Comparison of ENCODE assay signal across 10 cellular contexts in the genomic region with DNA sequence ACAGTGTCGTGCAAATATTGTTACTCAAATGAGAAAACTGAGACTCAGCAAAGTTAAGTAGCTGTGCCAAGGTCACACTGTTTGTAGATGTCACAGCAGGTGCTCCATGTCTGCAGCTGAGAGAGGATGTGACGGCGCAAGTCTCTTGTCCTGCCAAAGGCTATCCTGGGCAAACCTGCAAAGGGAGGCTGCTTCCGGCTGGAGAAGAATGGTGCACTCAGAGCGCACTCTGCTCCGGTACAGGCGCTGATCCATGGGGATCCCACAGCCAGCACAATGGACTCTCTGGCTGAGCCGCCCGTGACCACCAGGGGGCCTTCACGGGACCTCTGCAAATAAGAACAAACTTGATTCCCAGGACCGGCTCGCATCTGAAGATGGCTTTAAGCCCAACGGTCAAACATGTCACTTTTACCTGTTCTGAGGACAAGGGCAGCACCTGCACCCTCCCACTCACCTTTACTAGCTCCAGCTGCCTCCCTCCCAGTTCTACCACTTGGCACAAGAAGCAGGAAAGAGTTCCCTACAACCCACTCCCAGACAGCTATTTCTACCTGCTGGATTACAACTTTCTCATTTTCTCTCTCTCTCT. TPM values are rescaled to one million over a fixed set of nuclear protein-coding genes. Genes with fewer than 3 reads are reported as not detected.
DNase-seq lines count a peak whose midpoint lies in the region; ATAC-seq and TF ChIP-seq lines count a peak whose summit lies in the region.
"Had no signal": no experiment of that assay in that cellular context is flagged by ENCODE, and none has a peak within 500 bp of the region (broad histone marks: within the 10 kb centered on the region; RNA-seq: fewer than 3 reads in every experiment).

No MANE protein-coding gene starts in this region.

- in situ Hi-C loops in HAP-1 (cut with MboI; ENCODE audit: low sequenced_read_pairs) = loop anchor here (10.0 kb wide), 1 partner anchor 145 kb away; a partner anchor contains a TSS

- H3K9me3 ChIP-seq in HAP-1 = no peaks in the 10 kb centered on the region

- H3K4me3 ChIP-seq in HAP-1 = no peak overlapping the region
- H3K4me3 ChIP-seq: skin epidermis had no signal

- peak; percentile 49 to 61 for ATAC-seq in natural killer cell treated with Interleukin-12 subunit alpha and Interleukin-12 subunit beta and Interleukin-15 and Interleukin-18, amount 100 ng/mL, for 72 hours
- no peak for ATAC-seq in GM21717 (IDR thresholded peaks at IDR 0.05; ENCODE audit: unreplicated experiment)

- no peaks in the 10 kb centered on the region for H3K36me3 ChIP-seq in HAP-1 (replicated peaks)

- no peaks in the 10 kb centered on the region for H3K9me3 Mint-ChIP-seq in natural killer cell treated with Interleukin-12 subunit alpha and Interleukin-12 subunit beta and Interleukin-15 and Interleukin-18, amount 100 ng/mL, for 72 hours

- DNase-seq in HAP-1 (ENCODE audit: low spot score in 2 of 2) (peak; percentile 32 to 78), NCI-H510A (lab: John Stamatoyannopoulos, UW) (peak; percentile 82), activated T-cell treated with anti-CD3 and anti-CD28 coated beads for 1 hour (ENCODE audit: low read depth) (peak; percentile 36), fibroblast of gingiva (ENCODE audit: low read depth) (peak; percentile 57), stromal cell of bone marrow (ENCODE audit: low read depth) (peak; percentile 44)
- DNase-seq in natural killer cell treated with Interleukin-12 subunit alpha and Interleukin-12 subunit beta and Interleukin-15 and Interleukin-18, amount 100 ng/mL, for 72 hours (ENCODE audit: low spot score) = no peak

- H3K27me3 Mint-ChIP-seq in natural killer cell treated with Interleukin-12 subunit alpha and Interleukin-12 subunit beta and Interleukin-15 and Interleukin-18, amount 100 ng/mL, for 72 hours = peaks cover 5 to 13% of the 10 kb centered on the region in 2 donors

- peaks cover 4% of the 10 kb centered on the region; the same call in 1 of the 2 replicates for H3K27me3 ChIP-seq in HAP-1 (ENCODE audit: low read depth)

- H3K4me1 ChIP-seq in HAP-1 = peaks cover 4% of the 10 kb centered on the region; the same call in 1 of the 2 replicates

- no peaks in the 10 kb centered on the region for H3K36me3 Mint-ChIP-seq in natural killer cell treated with Interleukin-12 subunit alpha and Interleukin-12 subunit beta and Interleukin-15 and Interleukin-18, amount 100 ng/mL, for 72 hours

- H3K4me3 Mint-ChIP-seq in natural killer cell treated with Interleukin-12 subunit alpha and Interleukin-12 subunit beta and Interleukin-15 and Interleukin-18, amount 100 ng/mL, for 72 hours = no peak overlapping the region

- peak overlapping the region; percentile 39 for H3K27ac ChIP-seq in C4-2B
- H3K27ac ChIP-seq: HL-60, skin epidermis had no signal

- H3K27ac Mint-ChIP-seq in natural killer cell treated with Interleukin-12 subunit alpha and Interleukin-12 subunit beta and Interleukin-15 and Interleukin-18, amount 100 ng/mL, for 72 hours = no peak overlapping the region

- peak; percentile 96 for TF ChIP-seq CTCF in C4-2B (conservative IDR thresholded peaks at IDR 0.05)

- H3K4me1 Mint-ChIP-seq in natural killer cell treated with Interleukin-12 subunit alpha and Interleukin-12 subunit beta and Interleukin-15 and Interleukin-18, amount 100 ng/mL, for 72 hours (ENCODE audit: low read depth in 2 of 2) = peaks cover 0 to 3% of the 10 kb centered on the region in 2 donors

RNA-seq across cellular contexts. Expression of a gene that starts 21.9 kb away (rescaled TPM):
- total RNA-seq in natural killer cell treated with Interleukin-12 subunit alpha and Interleukin-12 subunit beta and Interleukin-15 and Interleukin-18, amount 100 ng/mL, for 72 hours = not detected
